In genomic region chr11:12906501-12906900, GRCh38 we compare ENCODE assay signal across 15 cellular contexts.
DNase-seq lines count a peak whose midpoint lies in the region; ATAC-seq and TF ChIP-seq lines count a peak whose summit lies in the region.
"Had no signal": no experiment of that assay in that cellular context is flagged by ENCODE, and none has a peak within 500 bp of the region (broad histone marks: within the 10 kb centered on the region; RNA-seq: fewer than 3 reads in every experiment).

No MANE protein-coding gene starts in this region.

- peaks cover 3% of the 10 kb centered on the region for H3F3A ChIP-seq in PC-3 (ENCODE audit: low read length, unreplicated experiment)

- H4K20me1 ChIP-seq in PC-3 (ENCODE audit: low read length): 0 out of 2 replicates have a peak, but pooled peaks cover 4% of the 10 kb centered on the region
- H4K20me1 ChIP-seq: BLaER1 had no signal

- POLR2A ChIA-PET in PC-3 (lab: Charles Lee; ENCODE audit: unreplicated experiment): no interaction called here

- H3K4me1 ChIP-seq in PC-3 (ENCODE audit: insufficient read depth, low read length): peaks cover 39% of the 10 kb centered on the region

- no peaks in the 10 kb centered on the region for H3K9me3 ChIP-seq in PC-3 (ENCODE audit: low read length)
- H3K9me3 ChIP-seq: BLaER1 had no signal

- peaks cover 13% of the 10 kb centered on the region; the same call in 1 of the 2 replicates for H3K36me3 ChIP-seq in PC-3 (ENCODE audit: low read depth, low read length)
- H3K36me3 ChIP-seq: BLaER1 had no signal

- peaks cover 12% of the 10 kb centered on the region; the same call in 1 of the 2 replicates for H3K79me2 ChIP-seq in PC-3 (ENCODE audit: low read length)

- BruUV-seq in PC-3 (replicated peaks; lab: Mats Ljungman, UMichigan): no TSS peak

- CTCF ChIA-PET in PC-3 (lab: Charles Lee): interaction anchor here (0.6 kb wide), 1 partner anchor 11 kb away, joined by 3 read pairs; no protein-coding TSS in a partner anchor

- peak overlapping the region; percentile 64 for H3K27ac ChIP-seq in PC-3 (ENCODE audit: low read length)
- H3K27ac ChIP-seq: BLaER1 had no signal

- DNase-seq in EH (ENCODE audit: low read depth) (peak; percentile 50), PC-3 (no peak), iris pigment epithelial cell (ENCODE audit: low read depth) (peak; percentile 28), COLO829 (ENCODE audit: low spot score) (no peak), NCI-H1930 (lab: John Stamatoyannopoulos, UW) (no peak), mucosa of gallbladder (ENCODE audit: low spot score) (no peak)
- DNase-seq: AML-193; CD8-positive, alpha-beta memory T cell; DMS53; GOT3; H9; IMR-90; KBM-7 had no signal

- H3K9me2 ChIP-seq in PC-3 (replicated peaks; ENCODE audit: low read length): no peaks in the 10 kb centered on the region

- no peak for ATAC-seq in PC-3
- no peak for ATAC-seq in HG03439 (IDR thresholded peaks at IDR 0.05; ENCODE audit: unreplicated experiment)

- intact Hi-C loops in PC-3 (cut with micrococcal nuclease): loop anchor here (5.0 kb wide), 1 partner anchor 56 kb away; no protein-coding TSS in a partner anchor

- H3K27me3 ChIP-seq in PC-3 (ENCODE audit: low read length): no peaks in the 10 kb centered on the region
- H3K27me3 ChIP-seq: BLaER1 had no signal

- no peak for TF ChIP-seq CTCF in PC-3 (conservative IDR thresholded peaks at IDR 0.05; ENCODE audit: low read depth, low read length)

- no peak overlapping the region for H3K9ac ChIP-seq in PC-3 (ENCODE audit: low read length)
- H3K9ac ChIP-seq: BLaER1 had no signal

- H3K4me3 ChIP-seq in PC-3 (ENCODE audit: low read length): peak overlapping the region; percentile 16; the same call in 1 of the 2 replicates
- H3K4me3 ChIP-seq: BLaER1 had no signal

- H3K4me2 ChIP-seq in PC-3 (ENCODE audit: low read length): peak overlapping the region; percentile 55
- H3K4me2 ChIP-seq: BLaER1 had no signal

- H2AFZ ChIP-seq in PC-3 (ENCODE audit: low read length): no peak overlapping the region

Comparison
In these comparisons a context has a peak if more than half of its experiments do, and no peak if none do; other contexts are left out.
1. DNase-seq: peak in EH (single experiment) and iris pigment epithelial cell (single experiment); none in PC-3 (single experiment), COLO829 (single experiment), NCI-H1930 (0 of 2) and mucosa of gallbladder (single experiment).